In the genomic region with DNA sequence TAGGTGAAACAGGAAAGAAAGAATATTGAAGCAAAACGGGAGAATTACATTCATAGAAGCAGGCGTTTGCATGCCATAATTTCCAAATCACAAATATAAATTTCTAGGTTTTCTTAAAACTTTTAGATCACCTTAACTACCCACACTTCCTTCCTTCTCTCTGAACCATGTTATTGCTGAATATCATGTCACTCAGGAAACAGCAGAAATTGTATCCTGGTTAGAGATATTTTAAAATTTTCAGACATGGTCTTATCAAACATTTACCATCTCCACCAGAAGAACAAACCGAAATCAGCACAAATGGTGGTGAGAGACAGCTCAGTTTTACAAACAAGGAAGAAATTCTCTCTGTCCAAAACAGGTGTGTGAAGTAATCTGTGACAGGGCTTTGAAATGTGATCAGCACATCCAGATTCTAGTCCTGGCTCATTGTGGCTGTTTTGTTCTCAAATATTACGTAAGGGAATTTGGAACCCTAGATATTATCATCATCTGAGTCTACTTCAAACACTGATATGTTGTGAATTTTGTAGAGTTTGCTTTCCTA, we compare ENCODE assay signal across 26 cellular contexts. TPM values are rescaled to one million over a fixed set of nuclear protein-coding genes. Genes with fewer than 3 reads are reported as not detected.
A peak's percentile ranks its signal among the peaks of the same experiment; 100 is the strongest.
DNase-seq lines count a peak whose midpoint lies in the region; ATAC-seq, FAIRE-seq and TF ChIP-seq lines count a peak whose summit lies in the region.
"Had no signal": no experiment of that assay in that cellular context is flagged by ENCODE, and none has a peak within 500 bp of the region (broad histone marks: within the 10 kb centered on the region; RNA-seq: fewer than 3 reads in every experiment).

No MANE protein-coding gene starts in this region.

- H3K27me3 Mint-ChIP-seq in activated CD4-positive, alpha-beta T cell treated with anti-CD3 and anti-CD28 coated beads, Interleukin-2, amount 10 ng/mL, durations not matched to agents 7 days and 5 days: no peaks in the 10 kb centered on the region
- no peaks in the 10 kb centered on the region for H3K27me3 Mint-ChIP-seq in activated CD8-positive, alpha-beta T cell treated with anti-CD3 and anti-CD28 coated beads for 36 hours
- H3K27me3 Mint-ChIP-seq: stimulated activated memory B cell treated with anti-CD40 and anti-IgM and Interleukin-4, amounts not matched to agents 10 μg/mL and 1 μg/mL and 100 μg/mL, for 72 hours had no signal

- H3K36me3 Mint-ChIP-seq in activated CD4-positive, alpha-beta T cell treated with anti-CD3 and anti-CD28 coated beads, Interleukin-2, amount 10 ng/mL, durations not matched to agents 7 days and 5 days (ENCODE audit: low read depth): peaks cover 81% of the 10 kb centered on the region
- peaks cover 81% of the 10 kb centered on the region for H3K36me3 Mint-ChIP-seq in activated CD8-positive, alpha-beta T cell treated with anti-CD3 and anti-CD28 coated beads for 36 hours (ENCODE audit: low read depth)
- H3K36me3 Mint-ChIP-seq: mesothelial cell of epicardium had no signal

- POLR2A ChIA-PET in activated CD4-positive, alpha-beta T cell treated with anti-CD3 and anti-CD28 coated beads, Interleukin-2, amount 10 ng/mL, durations not matched to agents 7 days and 5 days (lab: Charles Lee): no interaction called here
- POLR2A ChIA-PET in activated CD8-positive, alpha-beta T cell treated with anti-CD3 and anti-CD28 coated beads for 36 hours (lab: Charles Lee): interaction anchor here (0.9 to 1.6 kb wide), 4 partner anchors 9 to 18 kb away, joined by 3 to 5 read pairs (median 4); a partner anchor contains a TSS
- POLR2A ChIA-PET in HepG2 (lab: Yijun Ruan, JAX): no interaction called here

- no TSS peak for BruUV-seq in HepG2 (replicated peaks; lab: Mats Ljungman, UMichigan)

- no peak overlapping the region for H2AFZ ChIP-seq in HepG2 (ENCODE audit: low read length)

- no peak overlapping the region for H3K4me2 ChIP-seq in HepG2 (ENCODE audit: low read depth, low read length)

- H3K4me3 Mint-ChIP-seq in activated CD4-positive, alpha-beta T cell treated with anti-CD3 and anti-CD28 coated beads, Interleukin-2, amount 10 ng/mL, durations not matched to agents 7 days and 5 days: peak overlapping the region; percentile 12
- no peak overlapping the region for H3K4me3 Mint-ChIP-seq in activated CD8-positive, alpha-beta T cell treated with anti-CD3 and anti-CD28 coated beads for 36 hours
- H3K4me3 Mint-ChIP-seq: mesothelial cell of epicardium; stimulated activated memory B cell treated with anti-CD40 and anti-IgM and Interleukin-4, amounts not matched to agents 10 μg/mL and 1 μg/mL and 100 μg/mL, for 72 hours had no signal

- DNase-seq in activated CD4-positive, alpha-beta T cell treated with anti-CD3 and anti-CD28 coated beads, Interleukin-2, amount 10 ng/mL, durations not matched to agents 7 days and 5 days: no peak
- DNase-seq in activated CD4-positive, alpha-beta T cell treated with anti-CD3 and anti-CD28 coated beads for 1 hour: no peak
- DNase-seq in GM12892 (ENCODE audit: insufficient read length) (no peak), epithelial cell of esophagus (ENCODE audit: low read depth) (peak; percentile 8), HepG2 (ENCODE audit: low spot score) (no peak), foreskin keratinocyte (no peak), NCI-H446 (lab: John Stamatoyannopoulos, UW) (no peak)
- no peak for DNase-seq in activated CD8-positive, alpha-beta T cell treated with anti-CD3 and anti-CD28 coated beads for 36 hours
- DNase-seq: Kasumi-1, NCI-H1092, NCI-H2081 treated with DMSO at 0.1 percent for 48 hours, NCI-H446 treated with DMSO at 0.1 percent for 48 hours, posterior cingulate gyrus, sigmoid colon had no signal

- intact Hi-C loops in activated CD8-positive, alpha-beta T cell treated with anti-CD3 and anti-CD28 coated beads for 36 hours (cut with micrococcal nuclease): no loop called here
- intact Hi-C loops in HepG2 (cut with micrococcal nuclease; ENCODE audit: unreplicated experiment): no loop called here

- H4K20me1 ChIP-seq in HepG2 (ENCODE audit: insufficient read depth, low read length): no peaks in the 10 kb centered on the region
- H4K20me1 ChIP-seq: BLaER1 had no signal

- no peak for ATAC-seq in activated CD8-positive, alpha-beta T cell treated with anti-CD3 and anti-CD28 coated beads for 36 hours
- ATAC-seq in HepG2 (no peak), foreskin keratinocyte (no peak)
- ATAC-seq: HCT116; left lobe of liver; stimulated activated memory B cell treated with anti-CD40 and anti-IgM and Interleukin-4, amounts not matched to agents 10 μg/mL and 1 μg/mL and 100 μg/mL, for 72 hours had no signal

- peak overlapping the region; percentile 83 for H3K27ac Mint-ChIP-seq in activated CD4-positive, alpha-beta T cell treated with anti-CD3 and anti-CD28 coated beads, Interleukin-2, amount 10 ng/mL, durations not matched to agents 7 days and 5 days
- peak overlapping the region; percentile 81 for H3K27ac Mint-ChIP-seq in activated CD8-positive, alpha-beta T cell treated with anti-CD3 and anti-CD28 coated beads for 36 hours
- H3K27ac Mint-ChIP-seq: mesothelial cell of epicardium; stimulated activated memory B cell treated with anti-CD40 and anti-IgM and Interleukin-4, amounts not matched to agents 10 μg/mL and 1 μg/mL and 100 μg/mL, for 72 hours had no signal

- H3K36me3 ChIP-seq in HepG2 (replicated peaks in 1 of 2; ENCODE audit: control insufficient read depth in 1 of 2, insufficient read depth in 2 of 2, low read length in 2 of 2): no peaks in the 10 kb centered on the region
- H3K36me3 ChIP-seq: BLaER1, sigmoid colon, thoracic aorta had no signal

- no peak overlapping the region for H3K27ac ChIP-seq in HepG2 (ENCODE audit: extremely low read length, insufficient read depth, low read length)
- H3K27ac ChIP-seq in foreskin keratinocyte: no peak overlapping the region
- H3K27ac ChIP-seq: BLaER1, sigmoid colon, thoracic aorta had no signal

- H3K9me3 Mint-ChIP-seq in activated CD4-positive, alpha-beta T cell treated with anti-CD3 and anti-CD28 coated beads, Interleukin-2, amount 10 ng/mL, durations not matched to agents 7 days and 5 days: no peaks in the 10 kb centered on the region
- no peaks in the 10 kb centered on the region for H3K9me3 Mint-ChIP-seq in activated CD8-positive, alpha-beta T cell treated with anti-CD3 and anti-CD28 coated beads for 36 hours
- H3K9me3 Mint-ChIP-seq: mesothelial cell of epicardium; stimulated activated memory B cell treated with anti-CD40 and anti-IgM and Interleukin-4, amounts not matched to agents 10 μg/mL and 1 μg/mL and 100 μg/mL, for 72 hours had no signal

- no peaks in the 10 kb centered on the region for H3K79me2 ChIP-seq in HepG2 (ENCODE audit: insufficient read depth, low read length)

- H3K4me1 ChIP-seq in HepG2 (ENCODE audit: insufficient read depth, low read length) (no peaks in the 10 kb centered on the region), foreskin keratinocyte (no peaks in the 10 kb centered on the region)
- H3K4me1 ChIP-seq: sigmoid colon had no signal

- no peak for TF ChIP-seq RAD21 in HepG2 (CRISPR knock-in tag; IDR thresholded peaks at IDR 0.05)

- no peaks in the 10 kb centered on the region for H3K9me3 ChIP-seq in HepG2 (ENCODE audit: low read length)
- H3K9me3 ChIP-seq: BLaER1, sigmoid colon, thoracic aorta had no signal

- FAIRE-seq in GM12892 (lab: Jason Lieb, UNC): peak; percentile 24
- no peak for FAIRE-seq in HepG2 (lab: Jason Lieb, UNC)
- FAIRE-seq: A204.1, astrocyte, G401.6 had no signal

- TF ChIP-seq POLR2A in GM12892 (IDR thresholded peaks at IDR 0.05; ENCODE audit: low read depth, low read length): no peak
- TF ChIP-seq POLR2A in HepG2 (IDR thresholded peaks at IDR 0.05; ENCODE audit: insufficient read depth in 1 of 2, low read depth in 2 of 2, low read length in 2 of 2): no peak

- no peak overlapping the region for H3K9ac ChIP-seq in HepG2 (ENCODE audit: insufficient read depth, low read depth, low read length)
- H3K9ac ChIP-seq: BLaER1 had no signal

- CTCF ChIA-PET in activated CD4-positive, alpha-beta T cell treated with anti-CD3 and anti-CD28 coated beads, Interleukin-2, amount 10 ng/mL, durations not matched to agents 7 days and 5 days (lab: Charles Lee): interaction anchor here (0.8 to 1.8 kb wide), 4 partner anchors 9 to 104 kb away, joined by 3 to 5 read pairs (median 4); no protein-coding TSS in a partner anchor
- CTCF ChIA-PET in activated CD8-positive, alpha-beta T cell treated with anti-CD3 and anti-CD28 coated beads for 36 hours (lab: Charles Lee): interaction anchor here (1.5 to 16.4 kb wide), 6 partner anchors 9 to 244 kb away, joined by 4 to 141 read pairs (median 8); no protein-coding TSS in a partner anchor
- CTCF ChIA-PET in HepG2 (lab: Yijun Ruan, JAX; ENCODE audit: low intra/inter-chr PET ratio, low total read pairs): no interaction called here

- peaks cover 54% of the 10 kb centered on the region for H3K4me1 Mint-ChIP-seq in activated CD4-positive, alpha-beta T cell treated with anti-CD3 and anti-CD28 coated beads, Interleukin-2, amount 10 ng/mL, durations not matched to agents 7 days and 5 days
- H3K4me1 Mint-ChIP-seq in activated CD8-positive, alpha-beta T cell treated with anti-CD3 and anti-CD28 coated beads for 36 hours (ENCODE audit: low read depth): peaks cover 75% of the 10 kb centered on the region
- H3K4me1 Mint-ChIP-seq: stimulated activated memory B cell treated with anti-CD40 and anti-IgM and Interleukin-4, amounts not matched to agents 10 μg/mL and 1 μg/mL and 100 μg/mL, for 72 hours had no signal

- in situ Hi-C loops in HepG2 (cut with HindIII; ENCODE audit: extremely low pct_ligation_motif_present, low pct_unique_long_range_greater_than_20kb): no loop called here

- H3K27me3 ChIP-seq in HepG2 (ENCODE audit: control insufficient read depth in 1 of 2, insufficient read depth in 2 of 2, low read length in 2 of 2): peaks cover 0 to 3% of the 10 kb centered on the region in 2 experiments; a peak in 2 of 5 replicates
- peaks cover 8% of the 10 kb centered on the region for H3K27me3 ChIP-seq in foreskin keratinocyte
- H3K27me3 ChIP-seq: BLaER1, sigmoid colon had no signal

- 0% methylated on average over 4 of the region's 4 CpGs for WGBS in HepG2 (ENCODE audit: low lambda C conversion rate)

- no peak for TF ChIP-seq EP300 in HepG2 (IDR thresholded peaks at IDR 0.05; ENCODE audit: low read depth in 2 of 2, low read length in 2 of 2)
- no peak for TF ChIP-seq EP300 in HepG2 (CRISPR knock-in tag; IDR thresholded peaks at IDR 0.05; ENCODE audit: borderline replicate concordance)

- no peak for TF ChIP-seq CTCF in activated CD8-positive, alpha-beta T cell treated with anti-CD3 and anti-CD28 coated beads for 36 hours (IDR thresholded peaks at IDR 0.05)
- TF ChIP-seq CTCF in epithelial cell of esophagus (IDR thresholded peaks at IDR 0.05; ENCODE audit: insufficient read depth, low read depth, low read length, missing control alignments) (no peak), HepG2 (CRISPR knock-in tag; IDR thresholded peaks at IDR 0.05) (no peak), foreskin keratinocyte (conservative IDR thresholded peaks at IDR 0.05) (no peak)

- H3K4me3 ChIP-seq in epithelial cell of esophagus (ENCODE audit: low read length): no peak overlapping the region
- H3K4me3 ChIP-seq in HepG2 (replicated peaks in 1 of 3; ENCODE audit: insufficient read depth in 1 of 3, low read depth in 2 of 3, low read length in 3 of 3): no peak overlapping the region
- H3K4me3 ChIP-seq: BLaER1, sigmoid colon, thoracic aorta had no signal

RNA-seq across cellular contexts. Expression of a gene that starts 16.3 kb away (rescaled TPM):
- 100 to 1,000 TPM; 113 to 136 TPM for total RNA-seq in activated CD4-positive, alpha-beta T cell treated with anti-CD3 and anti-CD28 coated beads, Interleukin-2, amount 10 ng/mL, durations not matched to agents 7 days and 5 days
- 26.7 TPM for polyA plus RNA-seq in GM12892 (2012; ENCODE audit: missing spikeins)
- total RNA-seq in activated CD8-positive, alpha-beta T cell treated with anti-CD3 and anti-CD28 coated beads for 36 hours: 100 to 1,000 TPM; 107 to 112 TPM
- total RNA-seq in HepG2 (2016; rRNA removed; fragmentation: Illumina TruSeq; extraction: Trizol): not detected in 2 replicates
- total RNA-seq in HepG2 (2016; cell fraction: cytosol; rRNA removed; fragmentation: Illumina TruSeq; extraction: Trizol; ENCODE audit: low read depth): not detected in 2 replicates
- not detected in 2 replicates for total RNA-seq in HepG2 (2016; cell fraction: insoluble cytoplasmic fraction; rRNA removed; fragmentation: Illumina TruSeq; extraction: Trizol)
- total RNA-seq in HepG2 (2016; cell fraction: membrane; rRNA removed; fragmentation: Illumina TruSeq; extraction: Trizol): not detected in 2 replicates
- not detected in 2 replicates for total RNA-seq in HepG2 (2016; cell fraction: nucleus; rRNA removed; fragmentation: Illumina TruSeq; extraction: Trizol)
- polyA plus RNA-seq in HepG2 (2011; rRNA removed): not detected in 2 replicates
- polyA plus RNA-seq in HepG2 (2011; cell fraction: cytosol; rRNA removed): not detected in 2 replicates
- not detected in 2 replicates for polyA plus RNA-seq in HepG2 (2011; cell fraction: nucleus; rRNA removed)
- not detected in 2 replicates for polyA plus RNA-seq in HepG2 (2012)
- polyA plus RNA-seq in HepG2 (2016; cell fraction: cytosol; fragmentation: Illumina TruSeq; extraction: Trizol; ENCODE audit: low read depth): not detected in 2 replicates
- polyA plus RNA-seq in HepG2 (2016; cell fraction: insoluble cytoplasmic fraction; fragmentation: Illumina TruSeq; extraction: Trizol; ENCODE audit: low read depth): not detected in 2 replicates
- polyA plus RNA-seq in HepG2 (2016; cell fraction: membrane; fragmentation: Illumina TruSeq; extraction: Trizol; ENCODE audit: low read depth): not detected in 2 replicates
- polyA plus RNA-seq in HepG2 (2016; cell fraction: nucleus; fragmentation: Illumina TruSeq; extraction: Trizol; ENCODE audit: insufficient read depth, low read depth): not detected in 2 replicates
- polyA minus RNA-seq in HepG2 (2011; rRNA and poly(A)+ RNA removed; ENCODE audit: low replicate concordance): 0.49 TPM in 1 of 2 replicates, not detected in the other
- not detected in 2 replicates for polyA minus RNA-seq in HepG2 (2011; cell fraction: cytosol; rRNA and poly(A)+ RNA removed)
- polyA minus RNA-seq in HepG2 (2011; cell fraction: nucleus; rRNA and poly(A)+ RNA removed): not detected in 2 replicates
- total RNA-seq in foreskin keratinocyte: not detected in 2 replicates
- polyA plus RNA-seq in foreskin keratinocyte: not detected in 2 replicates
- total RNA-seq: HT-29 had no signal
- polyA plus RNA-seq: neural cell had no signal

RNA-seq across cellular contexts. Expression of a gene that starts 51.5 kb away (rescaled TPM):
- total RNA-seq in activated CD4-positive, alpha-beta T cell treated with anti-CD3 and anti-CD28 coated beads, Interleukin-2, amount 10 ng/mL, durations not matched to agents 7 days and 5 days: not detected
- not detected for polyA plus RNA-seq in GM12892 (2012; ENCODE audit: missing spikeins)
- total RNA-seq in activated CD8-positive, alpha-beta T cell treated with anti-CD3 and anti-CD28 coated beads for 36 hours: not detected
- total RNA-seq in HepG2 (2016; rRNA removed; fragmentation: Illumina TruSeq; extraction: Trizol) (not detected in 2 replicates), foreskin keratinocyte (not detected in 2 replicates)
- total RNA-seq in HepG2 (2016; cell fraction: cytosol; rRNA removed; fragmentation: Illumina TruSeq; extraction: Trizol; ENCODE audit: low read depth): not detected in 2 replicates
- total RNA-seq in HepG2 (2016; cell fraction: insoluble cytoplasmic fraction; rRNA removed; fragmentation: Illumina TruSeq; extraction: Trizol): not detected in 2 replicates
- total RNA-seq in HepG2 (2016; cell fraction: membrane; rRNA removed; fragmentation: Illumina TruSeq; extraction: Trizol): not detected in 2 replicates
- total RNA-seq in HepG2 (2016; cell fraction: nucleus; rRNA removed; fragmentation: Illumina TruSeq; extraction: Trizol): not detected in 2 replicates
- polyA plus RNA-seq in HepG2 (2011; rRNA removed) (not detected in 2 replicates), foreskin keratinocyte (not detected in 2 replicates)
- not detected in 2 replicates for polyA plus RNA-seq in HepG2 (2011; cell fraction: cytosol; rRNA removed)
- not detected in 2 replicates for polyA plus RNA-seq in HepG2 (2011; cell fraction: nucleus; rRNA removed)
- not detected in 2 replicates for polyA plus RNA-seq in HepG2 (2012)
- not detected in 2 replicates for polyA plus RNA-seq in HepG2 (2016; cell fraction: cytosol; fragmentation: Illumina TruSeq; extraction: Trizol; ENCODE audit: low read depth)
- polyA plus RNA-seq in HepG2 (2016; cell fraction: insoluble cytoplasmic fraction; fragmentation: Illumina TruSeq; extraction: Trizol; ENCODE audit: low read depth): not detected in 2 replicates
- not detected in 2 replicates for polyA plus RNA-seq in HepG2 (2016; cell fraction: membrane; fragmentation: Illumina TruSeq; extraction: Trizol; ENCODE audit: low read depth)
- polyA plus RNA-seq in HepG2 (2016; cell fraction: nucleus; fragmentation: Illumina TruSeq; extraction: Trizol; ENCODE audit: insufficient read depth, low read depth): not detected in 2 replicates
- polyA minus RNA-seq in HepG2 (2011; rRNA and poly(A)+ RNA removed; ENCODE audit: low replicate concordance): not detected in 2 replicates
- polyA minus RNA-seq in HepG2 (2011; cell fraction: cytosol; rRNA and poly(A)+ RNA removed): not detected in 2 replicates
- polyA minus RNA-seq in HepG2 (2011; cell fraction: nucleus; rRNA and poly(A)+ RNA removed): not detected in 2 replicates
- total RNA-seq: astrocyte, HT-29, left lobe of liver, mesothelial cell of epicardium, RPMI7951, sigmoid colon, thoracic aorta had no signal
- polyA plus RNA-seq: neural cell, sigmoid colon had no signal

Comparison
In these comparisons a context has a peak if more than half of its experiments do, and no peak if none do; other contexts are left out.
1. RNA of a gene that starts 16.3 kb away (total RNA-seq): 113 to 136 TPM in activated CD4-positive, alpha-beta T cell treated with anti-CD3 and anti-CD28 coated beads, Interleukin-2, amount 10 ng/mL, durations not matched to agents 7 days and 5 days and 107 to 112 TPM in activated CD8-positive, alpha-beta T cell treated with anti-CD3 and anti-CD28 coated beads for 36 hours; not detected in HepG2 and not detected in foreskin keratinocyte; every median in the first group is over 100 times any median in the second.